22 cellular contexts compared by ENCODE assay signal in the genomic region with DNA sequence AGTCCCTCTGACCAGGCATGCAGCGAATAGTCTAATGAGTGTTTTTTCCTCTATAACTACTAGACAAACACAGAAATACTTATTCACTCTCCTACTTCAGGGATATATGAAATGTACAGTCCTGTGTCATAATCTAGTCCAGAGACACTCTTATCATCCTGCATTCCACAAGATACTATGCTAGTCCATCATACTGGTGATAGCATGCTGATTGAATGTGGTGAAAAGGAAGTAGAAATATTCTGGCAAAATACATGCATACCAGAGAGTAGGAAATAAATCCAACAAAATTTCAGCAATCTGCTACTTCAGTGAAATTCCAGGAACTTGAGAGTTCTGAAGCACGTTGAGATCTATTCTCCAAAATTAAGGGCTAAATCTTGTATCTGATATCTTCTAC.
DNase-seq lines count a peak whose midpoint lies in the region; ATAC-seq and TF ChIP-seq lines count a peak whose summit lies in the region.
"Had no signal": no experiment of that assay in that cellular context is flagged by ENCODE, and none has a peak within 500 bp of the region (broad histone marks: within the 10 kb centered on the region; RNA-seq: fewer than 3 reads in every experiment).

No MANE protein-coding gene starts in this region.

- no peaks in the 10 kb centered on the region for H3K27me3 ChIP-seq in CD8-positive, alpha-beta memory T cell (ENCODE audit: insufficient read depth, low read length, poor library complexity, severe bottlenecking)
- H3K27me3 ChIP-seq: breast epithelium, MG63, testis had no signal

- CTCF ChIA-PET in CD8-positive, alpha-beta memory T cell (lab: Charles Lee), result no interaction called here

- no peaks in the 10 kb centered on the region; the same call in 1 of the 2 replicates for H3K27me3 Mint-ChIP-seq in HFFc6 (ENCODE audit: insufficient read depth)
- H3K27me3 Mint-ChIP-seq in CD8-positive, alpha-beta memory T cell, result no peaks in the 10 kb centered on the region
- H3K27me3 Mint-ChIP-seq: CD4-positive, alpha-beta memory T cell had no signal

- ATAC-seq in HG03025 (IDR thresholded peaks at IDR 0.05; ENCODE audit: low FRiP score, unreplicated experiment), result no peak
- ATAC-seq: esophagus mucosa had no signal

- POLR2A ChIA-PET in CD8-positive, alpha-beta memory T cell (lab: Charles Lee), result no interaction called here

- no peaks in the 10 kb centered on the region for H3K9me3 ChIP-seq in CD8-positive, alpha-beta memory T cell (ENCODE audit: low read length)
- H3K9me3 ChIP-seq: breast epithelium, prostate gland, testis had no signal

- H3K4me1 ChIP-seq in CD8-positive, alpha-beta memory T cell (ENCODE audit: insufficient read depth, low read length), result no peaks in the 10 kb centered on the region
- H3K4me1 ChIP-seq: breast epithelium, prostate gland, testis had no signal

- DNase-seq in A172 (ENCODE audit: low spot score) (peak; percentile 54), HFFc6 (peak; percentile 71), choroid plexus epithelial cell (ENCODE audit: low read depth) (peak; percentile 77), kidney tubule cell (ENCODE audit: low spot score) (peak; percentile 7), SKM-1 treated with dmso at 0.1 percent for 144 hours (lab: John Stamatoyannopoulos, UW; ENCODE audit: unreplicated experiment) (no peak), ecto neural progenitor cell (ENCODE audit: low spot score) (no peak)
- no peak for DNase-seq in CD8-positive, alpha-beta memory T cell
- DNase-seq: activated CD4-positive, alpha-beta T cell treated with anti-CD3 and anti-CD28 coated beads, Interleukin-2, amount 50 U/mL, for 4 hours; activated naive CD4-positive, alpha-beta T cell treated with anti-CD3 and anti-CD28 coated beads, Interleukin-2, amount 50 U/mL, for 16 hours; CD4-positive, alpha-beta memory T cell; DMS53; GOT3; hippocampal formation; MG63; NCI-H146; stimulated activated CD4-positive, alpha-beta T cell treated with anti-CD3 and anti-CD28 coated beads, Interleukin-12 subunit alpha, Interleukin-12 subunit beta, amount 100 ng/mL, for 4 hours; testis had no signal

- no peaks in the 10 kb centered on the region for H3K36me3 ChIP-seq in CD8-positive, alpha-beta memory T cell (ENCODE audit: insufficient read depth, low read length)
- H3K36me3 ChIP-seq: breast epithelium, prostate gland had no signal

- no peak overlapping the region for H3K4me3 ChIP-seq in choroid plexus epithelial cell (ENCODE audit: low read depth, low read length)
- H3K4me3 ChIP-seq in CD8-positive, alpha-beta memory T cell (ENCODE audit: low read length), result no peak overlapping the region
- H3K4me3 ChIP-seq: breast epithelium, MG63, prostate gland, testis had no signal

- no peak overlapping the region for H3K4me3 Mint-ChIP-seq in HFFc6
- H3K4me3 Mint-ChIP-seq in CD8-positive, alpha-beta memory T cell, result no peak overlapping the region
- H3K4me3 Mint-ChIP-seq: CD4-positive, alpha-beta memory T cell; neural crest cell had no signal

- TF ChIP-seq CTCF in HFFc6 (IDR thresholded peaks at IDR 0.05) (no peak), choroid plexus epithelial cell (conservative IDR thresholded peaks at IDR 0.05; ENCODE audit: low read depth, low read length) (no peak)

- peak overlapping the region; percentile 46 for H3K27ac Mint-ChIP-seq in HFFc6
- H3K27ac Mint-ChIP-seq in CD8-positive, alpha-beta memory T cell, result no peak overlapping the region
- H3K27ac Mint-ChIP-seq: CD4-positive, alpha-beta memory T cell had no signal

- peaks cover 6% of the 10 kb centered on the region; the same call in 1 of the 2 replicates for H3K36me3 Mint-ChIP-seq in HFFc6 (ENCODE audit: low read depth)
- H3K36me3 Mint-ChIP-seq in CD8-positive, alpha-beta memory T cell, result no peaks in the 10 kb centered on the region
- H3K36me3 Mint-ChIP-seq: CD4-positive, alpha-beta memory T cell had no signal

- no peak overlapping the region for H3K27ac ChIP-seq in CD8-positive, alpha-beta memory T cell (ENCODE audit: low read depth, low read length)
- H3K27ac ChIP-seq: breast epithelium, prostate gland, testis had no signal

- H3K9me3 Mint-ChIP-seq in HFFc6, result peaks cover 5% of the 10 kb centered on the region; the same call in 1 of the 2 replicates
- H3K9me3 Mint-ChIP-seq in CD8-positive, alpha-beta memory T cell, result peaks cover 0 to 19% (median 4%) of the 10 kb centered on the region in 5 donors
- H3K9me3 Mint-ChIP-seq: neural crest cell had no signal

- H3K4me1 Mint-ChIP-seq in HFFc6 (ENCODE audit: low read depth), result peaks cover 42% of the 10 kb centered on the region
- no peaks in the 10 kb centered on the region for H3K4me1 Mint-ChIP-seq in CD8-positive, alpha-beta memory T cell
- H3K4me1 Mint-ChIP-seq: CD4-positive, alpha-beta memory T cell; neural crest cell had no signal

Comparison
In these comparisons a context has a peak if more than half of its experiments do, and no peak if none do; other contexts are left out.
1. DNase-seq: peak in A172 (single experiment), HFFc6 (single experiment), choroid plexus epithelial cell (single experiment) and kidney tubule cell (single experiment); none in SKM-1 treated with dmso at 0.1 percent for 144 hours (single experiment), ecto neural progenitor cell (single experiment) and CD8-positive, alpha-beta memory T cell (0 of 5).